Comparison of ENCODE assay signal across 16 cellular contexts in the genomic region with DNA sequence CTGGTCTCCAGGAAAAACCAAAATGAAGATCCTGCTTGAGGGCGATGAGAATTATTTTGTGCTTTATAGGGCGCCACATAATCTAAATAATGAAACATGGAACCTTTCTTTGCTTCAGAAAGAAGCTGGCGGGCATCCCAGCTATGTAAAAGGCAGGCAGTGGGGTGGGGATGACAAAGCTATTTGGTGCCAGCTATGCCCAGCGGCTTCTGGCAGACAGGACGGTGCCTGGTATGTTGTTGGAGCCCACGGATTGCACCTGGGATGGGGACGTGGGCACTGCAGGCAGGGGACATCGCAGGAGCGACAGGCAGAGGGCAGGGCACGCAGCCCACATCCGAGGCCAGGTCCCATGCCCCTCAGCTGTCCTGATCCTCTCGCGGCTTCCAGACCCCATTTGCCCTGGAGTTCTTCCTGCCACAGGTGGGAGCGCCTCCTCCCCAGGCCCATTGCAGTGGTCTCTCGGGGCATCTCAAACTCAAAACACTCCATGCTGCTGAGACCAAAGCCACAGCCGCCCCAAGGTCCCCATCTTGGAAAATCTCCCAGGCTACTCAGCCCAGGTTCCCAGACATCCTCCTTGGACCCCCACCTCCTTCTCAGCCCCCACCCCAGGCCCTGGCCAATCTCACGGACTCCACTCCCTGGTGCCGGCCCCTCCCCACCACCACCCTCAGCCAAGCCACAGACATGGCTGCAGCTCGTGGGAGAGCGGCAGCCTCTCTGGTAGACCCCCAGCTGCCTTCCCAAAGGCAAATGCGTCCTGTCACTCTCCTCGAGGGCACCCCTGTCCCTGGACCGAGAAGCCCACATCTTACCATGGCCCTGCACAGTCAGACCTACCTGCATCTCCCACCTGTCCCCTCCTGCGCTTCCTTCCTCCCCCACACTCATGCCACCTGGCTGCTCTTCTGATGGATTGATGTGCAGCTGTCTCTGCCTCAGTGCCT. TPM values are rescaled to one million over a fixed set of nuclear protein-coding genes. Genes with fewer than 3 reads are reported as not detected.
"Had no signal": no experiment of that assay in that cellular context is flagged by ENCODE, and none has a peak within 500 bp of the region (broad histone marks: within the 10 kb centered on the region; RNA-seq: fewer than 3 reads in every experiment).

No MANE protein-coding gene starts in this region.

- H3K9me3 Mint-ChIP-seq: naive thymus-derived CD8-positive, alpha-beta T cell had no signal

- H3K27ac ChIP-seq: stomach had no signal

- H3K36me3 Mint-ChIP-seq: naive thymus-derived CD8-positive, alpha-beta T cell had no signal

- H3K4me1 Mint-ChIP-seq: endodermal cell had no signal

- H3K4me3 Mint-ChIP-seq: endodermal cell; naive thymus-derived CD8-positive, alpha-beta T cell had no signal

- DNase-seq: activated naive CD4-positive, alpha-beta T cell treated with anti-CD3 and anti-CD28 coated beads, Interleukin-2, amount 50 U/mL, for 16 hours; activated T-cell treated with anti-CD3 and anti-CD28 coated beads, Interleukin-2, amount 50 U/mL, for 1 hour; amniotic stem cell; cerebellar nuclear complex; dermis blood vessel endothelial cell; endodermal cell; erythroblast; hippocampal formation; mammary epithelial cell; nucleus accumbens; stimulated activated CD4-positive, alpha-beta T cell treated with anti-CD3 and anti-CD28 coated beads, Interleukin-15, amount 100 ng/mL, for 24 hours; stimulated activated CD4-positive, alpha-beta T cell treated with anti-CD3 and anti-CD28 coated beads, Interleukin-4, amount 100 ng/mL, for 24 hours; stomach had no signal

- H3K4me1 ChIP-seq: stomach had no signal

- H3K9me3 ChIP-seq: mucosa of descending colon, stomach had no signal

- H3K4me3 ChIP-seq: mucosa of descending colon, stomach had no signal

- H3K27ac Mint-ChIP-seq: endodermal cell had no signal

- H3K36me3 ChIP-seq: stomach had no signal

RNA-seq across cellular contexts. Expression of a gene that starts 45.7 kb away (rescaled TPM):
- total RNA-seq: dermis blood vessel endothelial cell; naive thymus-derived CD8-positive, alpha-beta T cell; T-helper 2 cell treated with Interferon-gamma antibody and Interleukin-4, amounts not matched to agents 100 ng/mL and 5 ng/mL, for 36 hours had no signal
- polyA plus RNA-seq: naive thymus-derived CD8-positive, alpha-beta T cell had no signal
